Comparison of ENCODE assay signal across 1 cellular context in genomic region chr18:47120428-47120827, GRCh38.
TF ChIP-seq lines count a peak whose summit lies in the region.

No MANE protein-coding gene starts in this region.

TF ChIP-seq in GM23338, 12 proteins besides CTCF, POLR2A, EP300 and RAD21 (continued from another document):
- TF ChIP-seq ZNF462 (CRISPR knock-in tag; IDR thresholded peaks at IDR 0.05) (no peak), EZH2 (IDR thresholded peaks at IDR 0.05; ENCODE audit: low read depth, unreplicated experiment) (no peak)
